Comparison of ENCODE assay signal across 21 cellular contexts in genomic region chr5:175353876-175354275, GRCh38.
DNase-seq lines count a peak whose midpoint lies in the region; ATAC-seq and TF ChIP-seq lines count a peak whose summit lies in the region.
"Had no signal": no experiment of that assay in that cellular context is flagged by ENCODE, and none has a peak within 500 bp of the region (broad histone marks: within the 10 kb centered on the region; RNA-seq: fewer than 3 reads in every experiment).

No MANE protein-coding gene starts in this region.

- H3K4me3 ChIP-seq in fibroblast of the aortic adventitia (ENCODE audit: low read depth, low read length) (no peak overlapping the region), trophoblast cell (ENCODE audit: low read depth, low read length) (no peak overlapping the region), MM.1S (ENCODE audit: low read length) (no peak overlapping the region)
- H3K4me3 ChIP-seq: BLaER1 treated with 17β-estradiol and CSF1 and Interleukin-3, amounts not matched to agents 10 nM and 100 nM; GM23338 had no signal

- H3K14ac ChIP-seq in trophoblast cell (ENCODE audit: low read length): no peak overlapping the region

- DNase-seq in AG08396 (ENCODE audit: low spot score) (peak; percentile 16), NCI-H226 (peak; percentile 16), fibroblast of the aortic adventitia (ENCODE audit: low read depth) (peak; percentile 44), trophoblast cell (peak; percentile 58 to 83), GDM1 (lab: John Stamatoyannopoulos, UW) (no peak), MM.1S (no peak), NCI-H526 treated with DMSO at 0.1 percent for 48 hours (lab: John Stamatoyannopoulos, UW) (no peak)
- DNase-seq: AML-193; BE2C; CD4-positive, alpha-beta T cell; CD8-positive, alpha-beta memory T cell; COR-L47; DMS79; EL; GF-D8; H9 had no signal

- H3K4ac ChIP-seq in trophoblast cell (ENCODE audit: low read depth, low read length): no peak overlapping the region

- H4K12ac ChIP-seq in trophoblast cell (ENCODE audit: low read depth, low read length): no peak overlapping the region

- no peak overlapping the region for H3K23ac ChIP-seq in trophoblast cell (ENCODE audit: low read length)

- H3K79me1 ChIP-seq in trophoblast cell (ENCODE audit: low read length): peaks cover 7% of the 10 kb centered on the region

- no peaks in the 10 kb centered on the region for H3K27me3 ChIP-seq in trophoblast cell (ENCODE audit: insufficient read depth, low read length)
- no peaks in the 10 kb centered on the region for H3K27me3 ChIP-seq in MM.1S (replicated peaks; ENCODE audit: insufficient read depth, low read length)
- H3K27me3 ChIP-seq: BLaER1 treated with 17β-estradiol and CSF1 and Interleukin-3, amounts not matched to agents 10 nM and 100 nM had no signal

- H3K79me2 ChIP-seq in trophoblast cell (ENCODE audit: control insufficient read depth, insufficient read depth, low read length, poor library complexity): no peaks in the 10 kb centered on the region
- no peaks in the 10 kb centered on the region for H3K79me2 ChIP-seq in MM.1S (ENCODE audit: low read length)

- no peaks in the 10 kb centered on the region for H3F3A ChIP-seq in MM.1S (ENCODE audit: insufficient read depth, low read length)

- H2BK12ac ChIP-seq in trophoblast cell (ENCODE audit: low read length): no peak overlapping the region

- no peak overlapping the region for H4K91ac ChIP-seq in trophoblast cell (ENCODE audit: low read depth, low read length)

- H3K9ac ChIP-seq in trophoblast cell (ENCODE audit: low read length): no peak overlapping the region
- H3K9ac ChIP-seq in MM.1S (ENCODE audit: low read length): no peak overlapping the region
- H3K9ac ChIP-seq: BLaER1 treated with 17β-estradiol and CSF1 and Interleukin-3, amounts not matched to agents 10 nM and 100 nM had no signal

- TF ChIP-seq CTCF in fibroblast of the aortic adventitia (IDR thresholded peaks at IDR 0.05; ENCODE audit: insufficient read depth, low read length): no peak
- no peak for TF ChIP-seq CTCF in MM.1S (IDR thresholded peaks at IDR 0.05; ENCODE audit: low read length)

- no CpG with 5 or more reads among the region's 2 CpGs for WGBS in trophoblast cell (ENCODE audit: extremely low coverage, insufficient coverage, insufficient read length)

- no peaks in the 10 kb centered on the region for H4K20me1 ChIP-seq in MM.1S (ENCODE audit: insufficient read depth, low read length)
- H4K20me1 ChIP-seq: BLaER1 treated with 17β-estradiol and CSF1 and Interleukin-3, amounts not matched to agents 10 nM and 100 nM had no signal

- H2BK120ac ChIP-seq in trophoblast cell (ENCODE audit: insufficient read depth, low read length, poor library complexity): no peak overlapping the region

- H3K9me3 ChIP-seq in trophoblast cell (ENCODE audit: insufficient read depth, low read depth, low read length) (no peaks in the 10 kb centered on the region), MM.1S (replicated peaks; ENCODE audit: insufficient read depth, low read length) (no peaks in the 10 kb centered on the region)
- H3K9me3 ChIP-seq: BE2C; BLaER1 treated with 17β-estradiol and CSF1 and Interleukin-3, amounts not matched to agents 10 nM and 100 nM had no signal

- H3K27ac ChIP-seq in trophoblast cell (ENCODE audit: low read depth, low read length): peak overlapping the region; percentile 52
- H3K27ac ChIP-seq in MM.1S (ENCODE audit: low read length): no peak overlapping the region
- H3K27ac ChIP-seq: 22Rv1; BLaER1 treated with 17β-estradiol and CSF1 and Interleukin-3, amounts not matched to agents 10 nM and 100 nM had no signal

- ATAC-seq in HG03095 (IDR thresholded peaks at IDR 0.05; ENCODE audit: unreplicated experiment): no peak
- ATAC-seq: GM23338, HCT116 had no signal

- no peaks in the 10 kb centered on the region for H3K9me2 ChIP-seq in MM.1S (replicated peaks; ENCODE audit: insufficient read depth, low read length)

- no peak overlapping the region for H2BK5ac ChIP-seq in trophoblast cell (ENCODE audit: low read depth, low read length, poor library complexity)

- H3K4me1 ChIP-seq in trophoblast cell (ENCODE audit: control insufficient read depth in 1 of 2, insufficient read depth in 2 of 2, low read length in 2 of 2) (peaks cover 11 to 14% of the 10 kb centered on the region in 2 experiments), MM.1S (ENCODE audit: low read length) (no peaks in the 10 kb centered on the region)
- H3K4me1 ChIP-seq: BE2C had no signal

- H2AK5ac ChIP-seq in trophoblast cell (ENCODE audit: low read length): no peak overlapping the region

- H2AFZ ChIP-seq in trophoblast cell (ENCODE audit: insufficient read depth, low read length, poor library complexity): no peak overlapping the region
- H2AFZ ChIP-seq in MM.1S (ENCODE audit: low read length): no peak overlapping the region
- H2AFZ ChIP-seq: GM23338 had no signal

- no peak overlapping the region for H3K18ac ChIP-seq in trophoblast cell (ENCODE audit: low read length)

- H4K8ac ChIP-seq in trophoblast cell (ENCODE audit: low read depth, low read length): no peak overlapping the region

- H3K4me2 ChIP-seq in trophoblast cell (ENCODE audit: low read length): no peak overlapping the region
- no peak overlapping the region for H3K4me2 ChIP-seq in MM.1S (ENCODE audit: low read depth, low read length)
- H3K4me2 ChIP-seq: BLaER1 treated with 17β-estradiol and CSF1 and Interleukin-3, amounts not matched to agents 10 nM and 100 nM; GM23338 had no signal

- H3K36me3 ChIP-seq in trophoblast cell (ENCODE audit: control insufficient read depth in 1 of 2, insufficient read depth in 2 of 2, low read length in 2 of 2) (no peaks in the 10 kb centered on the region), MM.1S (replicated peaks; ENCODE audit: insufficient read depth, low read length) (no peaks in the 10 kb centered on the region)
- H3K36me3 ChIP-seq: BE2C; BLaER1 treated with 17β-estradiol and CSF1 and Interleukin-3, amounts not matched to agents 10 nM and 100 nM had no signal

Comparison
In these comparisons a context has a peak if more than half of its experiments do, and no peak if none do; other contexts are left out.
1. DNase-seq: peak in AG08396 (single experiment), NCI-H226 (single experiment), fibroblast of the aortic adventitia (single experiment) and trophoblast cell (2 of 2); none in GDM1 (single experiment), MM.1S (single experiment) and NCI-H526 treated with DMSO at 0.1 percent for 48 hours (single experiment).